8 cellular contexts compared by ENCODE assay signal in genomic region chr22:46754110-46754799, GRCh38. TPM values are rescaled to one million over a fixed set of nuclear protein-coding genes. Genes with fewer than 3 reads are reported as not detected.
DNase-seq lines count a peak whose midpoint lies in the region; ATAC-seq and TF ChIP-seq lines count a peak whose summit lies in the region.

No MANE protein-coding gene starts in this region.

- 4% methylated on average over 4 of the region's 14 CpGs; no CpG with 5 or more reads in 1 of the 2 experiments for WGBS in IMR-90 (ENCODE audit: extremely low coverage in 2 of 2, insufficient read length in 1 of 2), 2 experiments

- H3K4me2 ChIP-seq in IMR-90 (ENCODE audit: low read depth, low read length) = peak overlapping the region; percentile 66

- peak overlapping the region; percentile 73 for H3K14ac ChIP-seq in IMR-90 (replicated peaks; ENCODE audit: low read depth, low read length)

- peaks cover 0 to 11% of the 10 kb centered on the region in 2 experiments; a peak in 1 of 4 replicates for H3K79me1 ChIP-seq in IMR-90 (ENCODE audit: low read depth in 1 of 2, low read length in 2 of 2)

- no peaks in the 10 kb centered on the region for H3K36me3 ChIP-seq in IMR-90 (ENCODE audit: control insufficient read depth, insufficient read depth, low read length)

- peak overlapping the region; percentile 96 to 99 for H4K8ac ChIP-seq in IMR-90 (ENCODE audit: low read depth in 2 of 2, low read length in 2 of 2)

- H3K4me1 ChIP-seq in IMR-90 (ENCODE audit: control insufficient read depth, insufficient read depth, low read length) = peaks cover 30% of the 10 kb centered on the region

- H2BK120ac ChIP-seq in IMR-90 (ENCODE audit: low read depth, low read length) = peak overlapping the region; percentile 93

- peaks cover 84% of the 10 kb centered on the region for H3K4me1 Mint-ChIP-seq in CD14-positive monocyte
- H3K4me1 Mint-ChIP-seq in activated T-helper 17 cell treated with anti-CD3 and anti-CD28 coated beads, Interleukin-2, amount 50 U/mL, for 72 hours = peaks cover 34% of the 10 kb centered on the region

- H3K27ac Mint-ChIP-seq in CD14-positive monocyte = peak overlapping the region; percentile 100
- peak overlapping the region; percentile 88 for H3K27ac Mint-ChIP-seq in activated T-helper 17 cell treated with anti-CD3 and anti-CD28 coated beads, Interleukin-2, amount 50 U/mL, for 72 hours

- TF ChIP-seq CTCF in CD14-positive monocyte (IDR thresholded peaks at IDR 0.05) = no peak
- TF ChIP-seq CTCF in IMR-90 (conservative IDR thresholded peaks at IDR 0.05; ENCODE audit: low read depth, low read length) = no peak

- peak overlapping the region; percentile 76 for H3K18ac ChIP-seq in IMR-90 (ENCODE audit: low read depth, low read length)

- DNase-seq in CD14-positive monocyte (ENCODE audit: low spot score) (peak; percentile 99), IMR-90 (peak; percentile 99), left cardiac atrium (peak; percentile 97), NCI-H345 treated with DMSO at 0.1 percent for 48 hours (lab: John Stamatoyannopoulos, UW; ENCODE audit: unreplicated experiment) (no peak)

- in situ Hi-C loops in IMR-90 (cut with MboI; ENCODE audit: low sequenced_read_pairs) = no loop called here

- no peaks in the 10 kb centered on the region for H3K27me3 ChIP-seq in IMR-90 (ENCODE audit: control insufficient read depth, insufficient read depth, low read length)

- ATAC-seq in IMR-90 (ENCODE audit: low read depth) (peak; percentile 88), left cardiac atrium (peak; percentile 92 to 93), HG03571 (IDR thresholded peaks at IDR 0.05; ENCODE audit: unreplicated experiment) (no peak), GM19463 (IDR thresholded peaks at IDR 0.05; ENCODE audit: unreplicated experiment) (no peak)
- ATAC-seq in activated T-helper 17 cell treated with anti-CD3 and anti-CD28 coated beads, Interleukin-2, amount 50 U/mL, for 72 hours (replicated peaks) = peak; percentile 90

- H3K9me1 ChIP-seq in IMR-90 (ENCODE audit: insufficient read depth, low read length) = peaks cover 32% of the 10 kb centered on the region

- H3K9ac ChIP-seq in IMR-90 (ENCODE audit: low read depth, low read length) = peak overlapping the region; percentile 39

- no peaks in the 10 kb centered on the region for H3K9me3 ChIP-seq in IMR-90 (ENCODE audit: control insufficient read depth, insufficient read depth, low read length)

- peak overlapping the region; percentile 85 for H2AFZ ChIP-seq in IMR-90 (replicated peaks; ENCODE audit: low read length, poor library complexity)

- peak overlapping the region; percentile 56 to 79 for H3K4me3 Mint-ChIP-seq in CD14-positive monocyte
- H3K4me3 Mint-ChIP-seq in activated T-helper 17 cell treated with anti-CD3 and anti-CD28 coated beads, Interleukin-2, amount 50 U/mL, for 72 hours = peak overlapping the region; percentile 75

- H4K20me1 ChIP-seq in IMR-90 (ENCODE audit: insufficient read depth, low read length) = no peaks in the 10 kb centered on the region

- H3K4me3 ChIP-seq in IMR-90 (ENCODE audit: insufficient read depth, low read depth, low read length) (no peak overlapping the region; the same call in 1 of the 2 replicates), skin epidermis (no peak overlapping the region)

- H3K4ac ChIP-seq in IMR-90 (ENCODE audit: low read depth, low read length) = peak overlapping the region; percentile 94

- CTCF ChIA-PET in IMR-90 (lab: Yijun Ruan, JAX) = no interaction called here

- TF ChIP-seq RAD21 in IMR-90 (IDR thresholded peaks at IDR 0.05; ENCODE audit: low read length) = no peak

- peak overlapping the region; percentile 93 for H2BK20ac ChIP-seq in IMR-90 (ENCODE audit: low read depth, low read length)

- intact Hi-C loops in CD14-positive monocyte (cut with micrococcal nuclease) (loop anchor here (1.0 to 5.0 kb wide), 5 partner anchors 9 to 38 kb away; partner anchors contain the start of gene CERK (in 1 of the 2)), IMR-90 (cut with micrococcal nuclease) (loop anchor here (2.0 kb wide), 1 partner anchor 61 kb away; no protein-coding TSS in a partner anchor), left cardiac atrium (cut with DNase I) (no loop called here)

- peak overlapping the region; percentile 77 for H4K5ac ChIP-seq in IMR-90 (ENCODE audit: low read depth, low read length)

- H3K27me3 Mint-ChIP-seq in CD14-positive monocyte (ENCODE audit: low read depth in 3 of 3) = peaks cover 0 to 7% (median 5%) of the 10 kb centered on the region in 3 donors
- H3K27me3 Mint-ChIP-seq in activated T-helper 17 cell treated with anti-CD3 and anti-CD28 coated beads, Interleukin-2, amount 50 U/mL, for 72 hours = no peaks in the 10 kb centered on the region

- peak overlapping the region; percentile 93 for H2BK5ac ChIP-seq in IMR-90 (ENCODE audit: low read depth, low read length, poor library complexity, severe bottlenecking)

- peak overlapping the region; percentile 90 for H3K27ac ChIP-seq in IMR-90 (ENCODE audit: insufficient read depth, low read length)
- peak overlapping the region; percentile 26 to 97 (median 83) for H3K27ac ChIP-seq in skin epidermis

- POLR2A ChIA-PET in IMR-90 (lab: Charles Lee; ENCODE audit: unreplicated experiment) = interaction anchor here (2.0 kb wide), 1 partner anchor 8 kb away, joined by 9 read pairs; the partner anchor contains the start of gene TBC1D22A

- dilution Hi-C loops in IMR-90 (cut with HindIII; ENCODE audit: low sequenced_read_pairs, unreplicated experiment) = no loop called here

- peak overlapping the region; percentile 96 for H2BK15ac ChIP-seq in IMR-90 (ENCODE audit: low read depth, low read length)

- H3K23ac ChIP-seq in IMR-90 (ENCODE audit: low read depth, low read length) = peak overlapping the region; percentile 91

- peak; percentile 80 for TF ChIP-seq POLR2A in IMR-90 (IDR thresholded peaks at IDR 0.05; ENCODE audit: low read depth, low read length)

- peak overlapping the region; percentile 100 for H2AK5ac ChIP-seq in IMR-90 (ENCODE audit: low read depth, low read length)

- H3K56ac ChIP-seq in IMR-90 (ENCODE audit: extremely low read depth, insufficient read depth, low read length) = peak overlapping the region; percentile 81

- no TSS peak for BruUV-seq in IMR-90 (replicated peaks; lab: Mats Ljungman, UMichigan)

- peaks cover 5 to 16% (median 9%) of the 10 kb centered on the region in 7 donors for H3K9me3 Mint-ChIP-seq in CD14-positive monocyte
- H3K9me3 Mint-ChIP-seq in activated T-helper 17 cell treated with anti-CD3 and anti-CD28 coated beads, Interleukin-2, amount 50 U/mL, for 72 hours = peaks cover 5% of the 10 kb centered on the region

- H3K36me3 Mint-ChIP-seq in CD14-positive monocyte = peaks cover 5 to 8% of the 10 kb centered on the region in 2 donors
- H3K36me3 Mint-ChIP-seq in activated T-helper 17 cell treated with anti-CD3 and anti-CD28 coated beads, Interleukin-2, amount 50 U/mL, for 72 hours (ENCODE audit: low read depth) = peaks cover 8% of the 10 kb centered on the region

- peak overlapping the region; percentile 98 for H2AK9ac ChIP-seq in IMR-90 (replicated peaks; ENCODE audit: low read depth, low read length, poor library complexity)

- peak overlapping the region; percentile 100 for H4K91ac ChIP-seq in IMR-90 (ENCODE audit: insufficient read depth, low read depth, low read length)

TF ChIP-seq in IMR-90, 13 proteins besides CTCF, POLR2A, EP300 and RAD21 (continues in another document):
- TF ChIP-seq USF2 (IDR thresholded peaks at IDR 0.05; ENCODE audit: low read depth, low read length) = peak; percentile 97
- TF ChIP-seq ELK1 (IDR thresholded peaks at IDR 0.05; ENCODE audit: borderline replicate concordance, low read depth, low read length) = no peak
- peak; percentile 63 for TF ChIP-seq RCOR1 (IDR thresholded peaks at IDR 0.05; ENCODE audit: insufficient replicate concordance, low read length)
- TF ChIP-seq MAZ (IDR thresholded peaks at IDR 0.05; ENCODE audit: borderline replicate concordance, low read depth, low read length) = 0 out of 2 replicates have a peak, but pooled peaks have one; percentile 51
- TF ChIP-seq RFX5 (IDR thresholded peaks at IDR 0.05; ENCODE audit: low read depth, low read length) = no peak
- TF ChIP-seq MAFK (IDR thresholded peaks at IDR 0.05; ENCODE audit: low read depth, low read length) = peak; percentile 40
- peak; percentile 77 for TF ChIP-seq NFE2L2 (IDR thresholded peaks at IDR 0.05; ENCODE audit: low read depth, low read length)
- TF ChIP-seq FOS (IDR thresholded peaks at IDR 0.05; ENCODE audit: low read depth, low read length) = peak; percentile 99
- no peak for TF ChIP-seq CHD1 (IDR thresholded peaks at IDR 0.05; ENCODE audit: low read depth, low read length)

RNA-seq across cellular contexts. Expression of gene TBC1D22A, which starts 8.2 kb away (rescaled TPM):
- polyA plus RNA-seq in CD14-positive monocyte (10 to 100 TPM; 25.9 to 29.5 TPM), IMR-90 (2012; rRNA removed) (16.7 and 17.3 TPM in 2 replicates)
- total RNA-seq in IMR-90 (2012; rRNA removed) (9.0 and 9.4 TPM in 2 replicates), left cardiac atrium (10 to 100 TPM; 15.8 to 17.4 TPM)
- polyA plus RNA-seq in IMR-90 (2012; cell fraction: cytosol; rRNA removed) = 18.4 and 23.5 TPM in 2 replicates
- 14.2 and 18.0 TPM in 2 replicates for polyA plus RNA-seq in IMR-90 (2012; cell fraction: nucleus; rRNA removed; ENCODE audit: low replicate concordance)
- 100 to 1,000 TPM in 1 of 2 donors, 10 to 100 TPM in 1; 52.4 to 108 TPM for total RNA-seq in activated T-helper 17 cell treated with anti-CD3 and anti-CD28 coated beads, Interleukin-2, amount 50 U/mL, for 72 hours

RNA-seq across cellular contexts. Expression of gene CERK, which starts 16.2 kb away (rescaled TPM):
- polyA plus RNA-seq in CD14-positive monocyte = 10 to 100 TPM; 22.4 to 24.5 TPM
- 38.7 and 44.4 TPM in 2 replicates for total RNA-seq in IMR-90 (2012; rRNA removed)
- 22.8 and 25.3 TPM in 2 replicates for polyA plus RNA-seq in IMR-90 (2012; rRNA removed)
- polyA plus RNA-seq in IMR-90 (2012; cell fraction: cytosol; rRNA removed) = 14.3 and 18.5 TPM in 2 replicates
- 19.5 and 31.2 TPM in 2 replicates for polyA plus RNA-seq in IMR-90 (2012; cell fraction: nucleus; rRNA removed; ENCODE audit: low replicate concordance)
- total RNA-seq in activated T-helper 17 cell treated with anti-CD3 and anti-CD28 coated beads, Interleukin-2, amount 50 U/mL, for 72 hours = 100 to 1,000 TPM in 1 of 2 donors, 10 to 100 TPM in 1; 90.7 to 124 TPM
- 10 to 100 TPM; 47.5 to 70.0 TPM for total RNA-seq in left cardiac atrium

Comparison
In these comparisons a context has a peak if more than half of its experiments do, and no peak if none do; other contexts are left out.
1. ATAC-seq: peak in IMR-90 (single experiment), activated T-helper 17 cell treated with anti-CD3 and anti-CD28 coated beads, Interleukin-2, amount 50 U/mL, for 72 hours (single experiment) and left cardiac atrium (2 of 2); none in HG03571 (single experiment) and GM19463 (single experiment).
2. intact Hi-C loops: an anchor here in CD14-positive monocyte (1.0 to 5.0 kb wide) and IMR-90 (2.0 kb wide); none called in left cardiac atrium.